ENCODE assay signal across 17 cellular contexts in the genomic region with DNA sequence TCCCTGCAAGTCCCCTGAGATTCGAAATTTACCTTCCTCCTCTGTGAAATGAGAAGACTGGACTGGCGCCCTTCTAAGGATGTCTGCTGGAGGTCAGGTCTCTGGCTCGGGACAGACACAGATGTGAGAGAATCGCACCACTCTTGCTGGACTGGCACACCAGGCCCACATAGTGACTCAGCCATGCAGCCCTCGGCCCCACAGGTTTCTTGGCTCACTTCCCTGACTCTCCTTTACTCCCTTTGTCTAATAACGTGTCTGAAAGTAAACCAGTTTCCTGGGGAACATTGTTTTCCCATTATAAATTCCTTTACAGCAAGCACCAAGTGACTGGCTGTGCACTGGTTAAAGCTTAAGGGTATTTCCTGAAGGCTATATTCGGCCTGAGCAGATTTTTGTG.
A peak's percentile ranks its signal among the peaks of the same experiment; 100 is the strongest.
DNase-seq lines count a peak whose midpoint lies in the region; ATAC-seq, FAIRE-seq and TF ChIP-seq lines count a peak whose summit lies in the region.
"Had no signal": no experiment of that assay in that cellular context is flagged by ENCODE, and none has a peak within 500 bp of the region (broad histone marks: within the 10 kb centered on the region; RNA-seq: fewer than 3 reads in every experiment).

No MANE protein-coding gene starts in this region.

- peaks cover 4 to 19% of the 10 kb centered on the region in 2 experiments; a peak in 4 of 5 replicates for H3K27me3 ChIP-seq in K562 (ENCODE audit: control insufficient read depth in 2 of 2, insufficient read depth in 2 of 2, low read length in 2 of 2)
- no peaks in the 10 kb centered on the region for H3K27me3 ChIP-seq in foreskin keratinocyte

- TF ChIP-seq CTCF in K562 (IDR thresholded peaks at IDR 0.05 in 2 of 3, conservative IDR thresholded peaks at IDR 0.05 in 1 of 3; ENCODE audit: insufficient read depth in 2 of 3, low read depth in 1 of 3, low read length in 3 of 3) (no peak), foreskin keratinocyte (conservative IDR thresholded peaks at IDR 0.05) (no peak)

- H3K36me3 ChIP-seq in K562 (ENCODE audit: control insufficient read depth, insufficient read depth, low read length), result no peaks in the 10 kb centered on the region

- H3K9me3 Mint-ChIP-seq in stimulated activated naive CD8-positive, alpha-beta T cell treated with anti-CD3 and anti-CD28 coated beads, Interleukin-15, Interleukin-2, amounts not matched to agents 100 ng/mL and 50 ng/mL, for 24 hours, result peaks cover 11% of the 10 kb centered on the region
- H3K9me3 Mint-ChIP-seq in stimulated activated naive CD8-positive, alpha-beta T cell treated with anti-CD3 and anti-CD28 coated beads, Interleukin-15, amount 100 ng/mL, for 72 hours, result peaks cover 0 to 18% of the 10 kb centered on the region in 2 donors

- H3K27ac Mint-ChIP-seq in stimulated activated naive CD8-positive, alpha-beta T cell treated with anti-CD3 and anti-CD28 coated beads, Interleukin-15, Interleukin-2, amounts not matched to agents 100 ng/mL and 50 ng/mL, for 24 hours, result peak overlapping the region; percentile 16
- H3K27ac Mint-ChIP-seq in stimulated activated naive CD8-positive, alpha-beta T cell treated with anti-CD3 and anti-CD28 coated beads, Interleukin-15, amount 100 ng/mL, for 72 hours, result no peak overlapping the region
- H3K27ac Mint-ChIP-seq: activated CD4-positive, alpha-beta memory T cell treated with anti-CD3 and anti-CD28 coated beads for 36 hours; GM23338 had no signal

- TF ChIP-seq RAD21 in K562 (CRISPR knock-in tag; conservative IDR thresholded peaks at IDR 0.05 in 1 of 2, IDR thresholded peaks at IDR 0.05 in 1 of 2), result no peak

- H3K9me3 ChIP-seq in K562 (replicated peaks; ENCODE audit: control insufficient read depth, insufficient read depth, low read depth, low read length), result no peaks in the 10 kb centered on the region

- H3K36me3 Mint-ChIP-seq in stimulated activated naive CD8-positive, alpha-beta T cell treated with anti-CD3 and anti-CD28 coated beads, Interleukin-15, Interleukin-2, amounts not matched to agents 100 ng/mL and 50 ng/mL, for 24 hours (ENCODE audit: low read depth), result no peaks in the 10 kb centered on the region
- H3K36me3 Mint-ChIP-seq: activated CD4-positive, alpha-beta memory T cell treated with anti-CD3 and anti-CD28 coated beads for 36 hours; brain had no signal

- peaks cover 29% of the 10 kb centered on the region for H3K4me1 Mint-ChIP-seq in stimulated activated naive CD8-positive, alpha-beta T cell treated with anti-CD3 and anti-CD28 coated beads, Interleukin-15, Interleukin-2, amounts not matched to agents 100 ng/mL and 50 ng/mL, for 24 hours (ENCODE audit: low read depth)
- peaks cover 18% of the 10 kb centered on the region for H3K4me1 Mint-ChIP-seq in stimulated activated naive CD8-positive, alpha-beta T cell treated with anti-CD3 and anti-CD28 coated beads, Interleukin-15, amount 100 ng/mL, for 72 hours
- H3K4me1 Mint-ChIP-seq: GM23338 had no signal

- no peak overlapping the region for H3K4me3 Mint-ChIP-seq in stimulated activated naive CD8-positive, alpha-beta T cell treated with anti-CD3 and anti-CD28 coated beads, Interleukin-15, Interleukin-2, amounts not matched to agents 100 ng/mL and 50 ng/mL, for 24 hours
- H3K4me3 Mint-ChIP-seq in stimulated activated naive CD8-positive, alpha-beta T cell treated with anti-CD3 and anti-CD28 coated beads, Interleukin-15, amount 100 ng/mL, for 72 hours, result no peak overlapping the region
- H3K4me3 Mint-ChIP-seq: activated CD4-positive, alpha-beta memory T cell treated with anti-CD3 and anti-CD28 coated beads for 36 hours; brain; GM23338 had no signal

- H3K9me1 ChIP-seq in K562 (ENCODE audit: control insufficient read depth, insufficient read depth, low read length), result no peaks in the 10 kb centered on the region

- WGBS in K562 (ENCODE audit: insufficient coverage, low coverage, missing lambda C conversion rate), result under 1% methylated on average over 7 of the region's 7 CpGs

- ATAC-seq in stimulated activated naive CD8-positive, alpha-beta T cell treated with anti-CD3 and anti-CD28 coated beads, Interleukin-15, amount 100 ng/mL, for 72 hours, result no peak
- ATAC-seq in K562 (no peak), foreskin keratinocyte (peak; percentile 77), HG03520 (IDR thresholded peaks at IDR 0.05; ENCODE audit: unreplicated experiment) (no peak), GM18517 (IDR thresholded peaks at IDR 0.05; ENCODE audit: unreplicated experiment) (no peak)
- ATAC-seq: GM23338 had no signal

- H3K4me1 ChIP-seq in K562 (replicated peaks in 1 of 2; ENCODE audit: control insufficient read depth in 2 of 2, insufficient read depth in 2 of 2, low read length in 2 of 2), result no peaks in the 10 kb centered on the region
- peaks cover 28% of the 10 kb centered on the region for H3K4me1 ChIP-seq in foreskin keratinocyte

- in situ Hi-C loops in K562 (cut with MboI), result no loop called here

- BruUV-seq in K562 (replicated peaks; lab: Mats Ljungman, UMichigan), result no TSS peak

- FAIRE-seq in K562 (lab: Jason Lieb, UNC) (no peak), urothelium cell line (lab: Jason Lieb, UNC) (no peak)
- FAIRE-seq: endometrium had no signal

- no peak overlapping the region for H3K27ac ChIP-seq in K562 (ENCODE audit: extremely low read depth, low read depth, low read length)
- peak overlapping the region; percentile 41 for H3K27ac ChIP-seq in foreskin keratinocyte
- H3K27ac ChIP-seq: HL-60 had no signal

- TF ChIP-seq EP300 in K562 (IDR thresholded peaks at IDR 0.05; ENCODE audit: low read length), result no peak

- H3K4me3 ChIP-seq in K562, result no peak overlapping the region
- H3K4me3 ChIP-seq: GM23338 had no signal

- peak overlapping the region; percentile 41; the same call in 1 of the 2 replicates for H2AFZ ChIP-seq in K562 (ENCODE audit: low read depth, low read length)
- H2AFZ ChIP-seq: GM23338 had no signal

- no peak for TF ChIP-seq POLR2A in K562 (conservative IDR thresholded peaks at IDR 0.05)

- intact Hi-C loops in K562 (cut with micrococcal nuclease), result no loop called here

- H3K79me2 ChIP-seq in K562 (ENCODE audit: control insufficient read depth, insufficient read depth, low read length), result no peaks in the 10 kb centered on the region

- no peak for DNase-seq in stimulated activated naive CD8-positive, alpha-beta T cell treated with anti-CD3 and anti-CD28 coated beads, Interleukin-15, amount 100 ng/mL, for 72 hours
- DNase-seq in K562 (ENCODE audit: extremely low read depth in 1 of 4, low spot score in 3 of 4), result no peak
- peak; percentile 89 to 94 for DNase-seq in foreskin keratinocyte
- peak; percentile 86 for DNase-seq in urothelium cell line (ENCODE audit: low spot score)
- DNase-seq in SHP77 treated with DMSO at 0.1 percent for 48 hours (lab: John Stamatoyannopoulos, UW), result no peak
- DNase-seq: activated CD4-positive, alpha-beta memory T cell treated with anti-CD3 and anti-CD28 coated beads for 36 hours; MM.1S; NCI-H2107; Right ventricle myocardium superior; stimulated activated CD4-positive, alpha-beta T cell treated with anti-CD3 and anti-CD28 coated beads, Interleukin-15, amount 100 ng/mL, for 24 hours had no signal

- H3K27me3 Mint-ChIP-seq in stimulated activated naive CD8-positive, alpha-beta T cell treated with anti-CD3 and anti-CD28 coated beads, Interleukin-15, Interleukin-2, amounts not matched to agents 100 ng/mL and 50 ng/mL, for 24 hours, result peaks cover 10% of the 10 kb centered on the region
- peaks cover 9% of the 10 kb centered on the region for H3K27me3 Mint-ChIP-seq in stimulated activated naive CD8-positive, alpha-beta T cell treated with anti-CD3 and anti-CD28 coated beads, Interleukin-15, amount 100 ng/mL, for 72 hours
- H3K27me3 Mint-ChIP-seq: activated CD4-positive, alpha-beta memory T cell treated with anti-CD3 and anti-CD28 coated beads for 36 hours; brain had no signal

- H3K4me2 ChIP-seq in K562 (ENCODE audit: insufficient read depth, low read length), result no peak overlapping the region; the same call in 1 of the 2 replicates
- H3K4me2 ChIP-seq: GM23338 had no signal

- no peaks in the 10 kb centered on the region for H4K20me1 ChIP-seq in K562 (replicated peaks; ENCODE audit: control insufficient read depth, insufficient read depth, low read length)

- POLR2A ChIA-PET in K562 (lab: Yijun Ruan, JAX), result interaction anchor here (0.7 kb wide), 1 partner anchor 918 kb away, joined by 3 read pairs; no protein-coding TSS in a partner anchor

- CTCF ChIA-PET in K562 (lab: Yijun Ruan, JAX; ENCODE audit: low intra/inter-chr PET ratio), result no interaction called here

- H3K9ac ChIP-seq in K562 (ENCODE audit: insufficient read depth in 1 of 2, low read depth in 2 of 2, low read length in 2 of 2), result no peak overlapping the region

TF ChIP-seq in K562, 482 proteins besides CTCF, POLR2A, EP300 and RAD21 (continues in another document):
- TF ChIP-seq LARP7 (IDR thresholded peaks at IDR 0.05) (no peak), RFX1 (IDR thresholded peaks at IDR 0.05) (no peak), RFX5 (IDR thresholded peaks at IDR 0.05; ENCODE audit: low read depth, low read length) (no peak), SP2 (IDR thresholded peaks at IDR 0.05; ENCODE audit: extremely low read depth, low read depth, low read length, poor library complexity, severe bottlenecking) (no peak), KAT7 (CRISPR knock-in tag; IDR thresholded peaks at IDR 0.05; ENCODE audit: borderline replicate concordance) (no peak), PCBP2 (IDR thresholded peaks at IDR 0.05; ENCODE audit: low read depth, low read length, poor library complexity, severe bottlenecking) (no peak), MCM5 (IDR thresholded peaks at IDR 0.05; ENCODE audit: low read depth) (no peak), SAFB (IDR thresholded peaks at IDR 0.05; ENCODE audit: borderline replicate concordance, low read depth, low read length) (no peak), PURB (CRISPR knock-in tag; IDR thresholded peaks at IDR 0.05; ENCODE audit: low read depth) (no peak), CEBPG (CRISPR knock-in tag; IDR thresholded peaks at IDR 0.05) (no peak), CEBPG (tag; conservative IDR thresholded peaks at IDR 0.05 in 1 of 2, IDR thresholded peaks at IDR 0.05 in 1 of 2) (no peak), RBM22 (IDR thresholded peaks at IDR 0.05; ENCODE audit: low read depth, low read length, poor library complexity, severe bottlenecking) (no peak), ATF7 (IDR thresholded peaks at IDR 0.05) (no peak)
- TF ChIP-seq, protein P1, sequence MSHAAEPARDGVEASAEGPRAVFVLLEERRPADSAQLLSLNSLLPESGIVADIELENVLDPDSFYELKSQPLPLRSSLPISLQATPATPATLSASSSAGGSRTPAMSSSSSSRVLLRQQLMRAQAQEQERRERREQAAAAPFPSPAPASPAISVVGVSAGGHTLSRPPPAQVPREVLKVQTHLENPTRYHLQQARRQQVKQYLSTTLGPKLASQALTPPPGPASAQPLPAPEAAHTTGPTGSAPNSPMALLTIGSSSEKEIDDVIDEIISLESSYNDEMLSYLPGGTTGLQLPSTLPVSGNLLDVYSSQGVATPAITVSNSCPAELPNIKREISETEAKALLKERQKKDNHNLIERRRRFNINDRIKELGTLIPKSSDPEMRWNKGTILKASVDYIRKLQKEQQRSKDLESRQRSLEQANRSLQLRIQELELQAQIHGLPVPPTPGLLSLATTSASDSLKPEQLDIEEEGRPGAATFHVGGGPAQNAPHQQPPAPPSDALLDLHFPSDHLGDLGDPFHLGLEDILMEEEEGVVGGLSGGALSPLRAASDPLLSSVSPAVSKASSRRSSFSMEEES (CRISPR knock-in tag; IDR thresholded peaks at IDR 0.05), result no peak

Comparison
In these comparisons a context has a peak if more than half of its experiments do, and no peak if none do; other contexts are left out.
1. DNase-seq: peak in foreskin keratinocyte (2 of 2) and urothelium cell line (single experiment); none in stimulated activated naive CD8-positive, alpha-beta T cell treated with anti-CD3 and anti-CD28 coated beads, Interleukin-15, amount 100 ng/mL, for 72 hours (0 of 2), K562 (0 of 4) and SHP77 treated with DMSO at 0.1 percent for 48 hours (single experiment).